Comparison of ENCODE assay signal across 9 cellular contexts in the genomic region with DNA sequence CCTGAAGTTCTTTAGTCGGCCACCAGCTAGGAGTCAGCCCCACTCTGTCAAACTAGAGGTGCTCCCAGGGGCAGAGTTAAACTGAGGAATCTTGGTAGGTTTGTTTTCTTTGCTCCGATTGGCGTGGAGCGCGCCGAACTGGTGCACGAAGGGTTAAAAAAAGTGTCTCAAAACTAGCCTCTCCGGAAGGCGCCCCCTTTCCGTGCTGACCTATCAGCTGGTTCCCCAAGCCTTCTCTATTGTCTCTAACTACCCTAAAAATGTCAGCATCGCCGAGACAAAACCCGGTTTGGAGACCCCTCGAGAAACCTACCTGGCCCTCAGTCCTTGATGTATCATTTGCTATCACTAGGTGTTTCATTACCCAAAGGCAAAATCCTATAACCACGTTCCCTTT. TPM values are rescaled to one million over a fixed set of nuclear protein-coding genes. Genes with fewer than 3 reads are reported as not detected.
DNase-seq lines count a peak whose midpoint lies in the region; ATAC-seq lines count a peak whose summit lies in the region.
"Had no signal": no experiment of that assay in that cellular context is flagged by ENCODE, and none has a peak within 500 bp of the region (broad histone marks: within the 10 kb centered on the region; RNA-seq: fewer than 3 reads in every experiment).

No MANE protein-coding gene starts in this region.

- H3K4me3 ChIP-seq in ACC112 (ENCODE audit: low read depth, low read length): peak overlapping the region; percentile 81
- peak overlapping the region; percentile 38 for H3K4me3 ChIP-seq in ectodermal cell (ENCODE audit: insufficient read depth, low read depth, low read length)
- peak overlapping the region; percentile 36 to 77 for H3K4me3 ChIP-seq in mucosa of rectum (ENCODE audit: low read length in 2 of 2)

- H3K4me1 ChIP-seq in ACC112 (ENCODE audit: control insufficient read depth, insufficient read depth, low read length, unreplicated experiment) (peaks cover 22% of the 10 kb centered on the region), ectodermal cell (ENCODE audit: control insufficient read depth, insufficient read depth, low read length) (no peaks in the 10 kb centered on the region), mucosa of rectum (ENCODE audit: control insufficient read depth in 2 of 2, insufficient read depth in 2 of 2, low read length in 2 of 2) (peaks cover 12 to 15% of the 10 kb centered on the region in 2 donors)

- H3K36me3 ChIP-seq in ACC112 (ENCODE audit: insufficient read depth, low read length): no peaks in the 10 kb centered on the region
- no peaks in the 10 kb centered on the region for H3K36me3 ChIP-seq in ectodermal cell (ENCODE audit: control insufficient read depth, insufficient read depth, low read length)
- H3K36me3 ChIP-seq in mucosa of rectum (ENCODE audit: control insufficient read depth in 2 of 2, insufficient read depth in 2 of 2, low read length in 2 of 2): no peaks in the 10 kb centered on the region

- ATAC-seq in HG03520 (IDR thresholded peaks at IDR 0.05; ENCODE audit: unreplicated experiment) (no peak), GM19467 (IDR thresholded peaks at IDR 0.05; ENCODE audit: unreplicated experiment) (no peak)

- 0 to 1% methylated on average over 15 of the region's 15 CpGs for WGBS in ectodermal cell, 2 experiments

- H2AFZ ChIP-seq in ACC112 (ENCODE audit: low read length, unreplicated experiment): peak overlapping the region; percentile 90

- DNase-seq in HT1080 (ENCODE audit: low read depth): peak; percentile 28
- no peak for DNase-seq in NCI-H2196 (lab: John Stamatoyannopoulos, UW; ENCODE audit: unreplicated experiment)
- no peak for DNase-seq in NCI-H2081 (lab: John Stamatoyannopoulos, UW)
- DNase-seq: NCI-H446 had no signal

- no peaks in the 10 kb centered on the region for H3K9me3 ChIP-seq in ectodermal cell (ENCODE audit: control insufficient read depth, low read length)
- H3K9me3 ChIP-seq in mucosa of rectum (ENCODE audit: control insufficient read depth in 2 of 2, low read length in 2 of 2): no peaks in the 10 kb centered on the region

- H3K27me3 ChIP-seq in ACC112 (ENCODE audit: insufficient read depth, low read length) (no peaks in the 10 kb centered on the region), ectodermal cell (ENCODE audit: control insufficient read depth, insufficient read depth, low read length, poor library complexity, severe bottlenecking) (peaks cover 39% of the 10 kb centered on the region), mucosa of rectum (ENCODE audit: control insufficient read depth in 2 of 2, insufficient read depth in 2 of 2, low read length in 2 of 2) (peaks cover 13 to 28% of the 10 kb centered on the region in 2 donors)

- peak overlapping the region; percentile 55 for H3K27ac ChIP-seq in ACC112 (ENCODE audit: low read depth, low read length)
- H3K27ac ChIP-seq in ectodermal cell (ENCODE audit: insufficient read depth, low read depth, low read length, poor library complexity, severe bottlenecking): no peak overlapping the region
- peak overlapping the region in 1 of 2 donors; percentile 4 for H3K27ac ChIP-seq in mucosa of rectum (ENCODE audit: low read depth in 2 of 2, low read length in 2 of 2)

- H3K9ac ChIP-seq in mucosa of rectum (ENCODE audit: low read depth in 1 of 2, low read length in 2 of 2): peak overlapping the region; percentile 41 to 48

- H3K79me2 ChIP-seq in ACC112 (ENCODE audit: control insufficient read depth, insufficient read depth, low read length, unreplicated experiment): peaks cover 19% of the 10 kb centered on the region

RNA-seq across cellular contexts. Expression of a gene that starts 2.2 kb away (rescaled TPM):
- total RNA-seq in HT1080 (2014; rRNA removed; shearing (Covaris generic)): 2.4 and 3.2 TPM in 2 replicates
- 6.3 and 8.1 TPM in 2 replicates for polyA plus RNA-seq in HT1080 (2015; cell fraction: cytosol; rRNA removed)
- 27.5 and 33.7 TPM in 2 replicates for polyA plus RNA-seq in HT1080 (2015; cell fraction: nucleus; rRNA removed)
- polyA plus RNA-seq in ectodermal cell (2013, experiment 1 of 4): 3.8 TPM
- polyA plus RNA-seq in ectodermal cell (2013, experiment 2 of 4): 3.2 TPM
- polyA plus RNA-seq in ectodermal cell (2013, experiment 3 of 4): 4.4 TPM
- 5.6 TPM for polyA plus RNA-seq in ectodermal cell (2013, experiment 4 of 4)
